In genomic region chr11:64285885-64286800, GRCh38 we compare ENCODE assay signal across 6 cellular contexts. TPM values are rescaled to one million over a fixed set of nuclear protein-coding genes. Genes with fewer than 3 reads are reported as not detected.
DNase-seq lines count a peak whose midpoint lies in the region; ATAC-seq lines count a peak whose summit lies in the region.

No MANE protein-coding gene starts in this region.

- H2AK5ac ChIP-seq in mesenchymal stem cell (ENCODE audit: low read length, severe bottlenecking): no peak overlapping the region

- WGBS in mesenchymal stem cell: 44% methylated on average over 29 of the region's 40 CpGs

- H4K8ac ChIP-seq in mesenchymal stem cell (ENCODE audit: low read length): peak overlapping the region; percentile 77

- H3K23ac ChIP-seq in mesenchymal stem cell (ENCODE audit: low read length in 2 of 2): peak overlapping the region in 1 of 2 experiments; percentile 61

- ATAC-seq in GM21381 (IDR thresholded peaks at IDR 0.05; ENCODE audit: unreplicated experiment): no peak
- ATAC-seq in HG03354 (IDR thresholded peaks at IDR 0.05; ENCODE audit: poor library complexity, severe bottlenecking, unreplicated experiment): no peak

- H2BK120ac ChIP-seq in mesenchymal stem cell (ENCODE audit: low read depth, low read length): peak overlapping the region; percentile 78

- DNase-seq in HUDEP-2 (lab: John Stamatoyannopoulos, UW; ENCODE audit: unreplicated experiment in 76 of 76) (peak in 57 of 76 experiments; percentile 5 to 73 (median 43)), mesenchymal stem cell (no peak)
- DNase-seq in activated naive CD4-positive, alpha-beta T cell treated with anti-CD3 and anti-CD28 coated beads, Interleukin-2, amount 10 ng/mL, durations not matched to agents 7 days and 5 days: peak; percentile 58

- no peaks in the 10 kb centered on the region for H3K9me3 Mint-ChIP-seq in activated naive CD4-positive, alpha-beta T cell treated with anti-CD3 and anti-CD28 coated beads, Interleukin-2, amount 10 ng/mL, durations not matched to agents 7 days and 5 days

- H3K9me3 ChIP-seq in mesenchymal stem cell (ENCODE audit: control insufficient read depth, low read length): no peaks in the 10 kb centered on the region

- H4K91ac ChIP-seq in mesenchymal stem cell (ENCODE audit: low read length): peak overlapping the region; percentile 83

- H3K27me3 Mint-ChIP-seq in activated naive CD4-positive, alpha-beta T cell treated with anti-CD3 and anti-CD28 coated beads, Interleukin-2, amount 10 ng/mL, durations not matched to agents 7 days and 5 days: peaks cover 28% of the 10 kb centered on the region

- peak overlapping the region; percentile 82 for H3K4me3 ChIP-seq in ACC112 (ENCODE audit: low read depth, low read length)
- H3K4me3 ChIP-seq in mesenchymal stem cell (ENCODE audit: insufficient read depth in 1 of 2, low read depth in 1 of 2, low read length in 2 of 2): peak overlapping the region; percentile 83 to 97

- H3K4me3 Mint-ChIP-seq in activated naive CD4-positive, alpha-beta T cell treated with anti-CD3 and anti-CD28 coated beads, Interleukin-2, amount 10 ng/mL, durations not matched to agents 7 days and 5 days: peak overlapping the region; percentile 84

- H2AFZ ChIP-seq in ACC112 (ENCODE audit: low read length, unreplicated experiment): no peak overlapping the region
- H2AFZ ChIP-seq in mesenchymal stem cell (ENCODE audit: low read depth, low read length): peak overlapping the region; percentile 66

- H3K79me1 ChIP-seq in mesenchymal stem cell (replicated peaks; ENCODE audit: low read length, poor library complexity, severe bottlenecking): peaks cover 45% of the 10 kb centered on the region

- H3K36me3 ChIP-seq in ACC112 (ENCODE audit: insufficient read depth, low read length) (no peaks in the 10 kb centered on the region), mesenchymal stem cell (ENCODE audit: control insufficient read depth in 1 of 2, insufficient read depth in 2 of 2, low read depth in 1 of 2, low read length in 2 of 2) (peaks cover 18 to 43% of the 10 kb centered on the region in 2 experiments)

- CTCF ChIA-PET in activated naive CD4-positive, alpha-beta T cell treated with anti-CD3 and anti-CD28 coated beads, Interleukin-2, amount 10 ng/mL, durations not matched to agents 7 days and 5 days (lab: Charles Lee): interaction anchor here (0.7 to 5.9 kb wide), 5 partner anchors 9 to 298 kb away, joined by 3 to 50 read pairs (median 5); partner anchors contain the start of gene CATSPERZ

- H2BK5ac ChIP-seq in mesenchymal stem cell (ENCODE audit: low read depth, low read length, poor library complexity, severe bottlenecking): no peak overlapping the region

- H3K9ac ChIP-seq in mesenchymal stem cell (ENCODE audit: low read length): peak overlapping the region; percentile 97

- H3K4me1 ChIP-seq in ACC112 (ENCODE audit: control insufficient read depth, insufficient read depth, low read length, unreplicated experiment): no peaks in the 10 kb centered on the region
- peaks cover 27% of the 10 kb centered on the region for H3K4me1 ChIP-seq in mesenchymal stem cell (ENCODE audit: control insufficient read depth, insufficient read depth, low read depth, low read length)

- H3K4me1 Mint-ChIP-seq in activated naive CD4-positive, alpha-beta T cell treated with anti-CD3 and anti-CD28 coated beads, Interleukin-2, amount 10 ng/mL, durations not matched to agents 7 days and 5 days: peaks cover 34% of the 10 kb centered on the region

- H3K27me3 ChIP-seq in ACC112 (ENCODE audit: insufficient read depth, low read length) (peaks cover 9% of the 10 kb centered on the region), mesenchymal stem cell (ENCODE audit: control insufficient read depth in 1 of 2, insufficient read depth in 1 of 2, low read length in 2 of 2) (peaks cover 10 to 12% of the 10 kb centered on the region in 2 experiments)

- H2BK15ac ChIP-seq in mesenchymal stem cell (ENCODE audit: low read depth, poor library complexity, severe bottlenecking): no peak overlapping the region

- H3K27ac ChIP-seq in ACC112 (ENCODE audit: low read depth, low read length) (0 out of 2 replicates have a peak overlapping the region, but pooled peaks have one; percentile 92), mesenchymal stem cell (ENCODE audit: low read length, poor library complexity, severe bottlenecking) (no peak overlapping the region)

- H3K14ac ChIP-seq in mesenchymal stem cell (ENCODE audit: low read length in 2 of 2): peak overlapping the region in 1 of 2 experiments; percentile 78

- peak overlapping the region; percentile 49 to 61 for H3K18ac ChIP-seq in mesenchymal stem cell (ENCODE audit: low read depth in 1 of 2, low read length in 2 of 2)

- peaks cover 9% of the 10 kb centered on the region for H3K36me3 Mint-ChIP-seq in activated naive CD4-positive, alpha-beta T cell treated with anti-CD3 and anti-CD28 coated beads, Interleukin-2, amount 10 ng/mL, durations not matched to agents 7 days and 5 days

- peaks cover 12% of the 10 kb centered on the region for H3K79me2 ChIP-seq in ACC112 (ENCODE audit: control insufficient read depth, insufficient read depth, low read length, unreplicated experiment)

- no peak overlapping the region for H2BK12ac ChIP-seq in mesenchymal stem cell (ENCODE audit: low read length in 2 of 2)

- peak overlapping the region; percentile 85 for H3K27ac Mint-ChIP-seq in activated naive CD4-positive, alpha-beta T cell treated with anti-CD3 and anti-CD28 coated beads, Interleukin-2, amount 10 ng/mL, durations not matched to agents 7 days and 5 days

- H3K4me2 ChIP-seq in mesenchymal stem cell (ENCODE audit: low read length, poor library complexity, severe bottlenecking): peak overlapping the region; percentile 98

- H3K4ac ChIP-seq in mesenchymal stem cell (ENCODE audit: low read depth in 1 of 2, low read length in 2 of 2): peak overlapping the region; percentile 15 to 52

RNA-seq across cellular contexts. Expression of gene GPR137, which starts 0.5 kb away (rescaled TPM):
- 25.9 TPM for polyA plus RNA-seq in mesenchymal stem cell (2013, experiment 1 of 2)
- 24.6 TPM for polyA plus RNA-seq in mesenchymal stem cell (2013, experiment 2 of 2)

RNA-seq across cellular contexts. Expression of gene BAD, which starts 1.7 kb away (rescaled TPM):
- 69.6 TPM for polyA plus RNA-seq in mesenchymal stem cell (2013, experiment 1 of 2)
- polyA plus RNA-seq in mesenchymal stem cell (2013, experiment 2 of 2): 70.6 TPM

RNA-seq across cellular contexts. Expression of gene KCNK4, which starts 5.0 kb away (rescaled TPM):
- polyA plus RNA-seq in mesenchymal stem cell (2013, experiment 1 of 2): not detected
- polyA plus RNA-seq in mesenchymal stem cell (2013, experiment 2 of 2): not detected

RNA-seq across cellular contexts. Expression of gene CATSPERZ, which starts 14.0 kb away (rescaled TPM):
- polyA plus RNA-seq in mesenchymal stem cell (2013, experiment 1 of 2): 0.18 TPM
- 0.12 TPM for polyA plus RNA-seq in mesenchymal stem cell (2013, experiment 2 of 2)

RNA-seq across cellular contexts. Expression of gene ESRRA, which starts 19.2 kb away (rescaled TPM):
- 10.7 TPM for polyA plus RNA-seq in mesenchymal stem cell (2013, experiment 1 of 2)
- 10.7 TPM for polyA plus RNA-seq in mesenchymal stem cell (2013, experiment 2 of 2)
